In genomic region chr13:28657784-28658538, GRCh38 we compare ENCODE assay signal across 8 cellular contexts. TPM values are rescaled to one million over a fixed set of nuclear protein-coding genes. Genes with fewer than 3 reads are reported as not detected.
A peak's percentile ranks its signal among the peaks of the same experiment; 100 is the strongest.
DNase-seq lines count a peak whose midpoint lies in the region; ATAC-seq and TF ChIP-seq lines count a peak whose summit lies in the region.

No MANE protein-coding gene starts in this region.

- WGBS in endodermal cell (ENCODE audit: insufficient coverage in 1 of 2, insufficient read length in 1 of 2), 2 experiments, result 55 to 69% methylated on average over 7 to 12 of the region's 12 CpGs

- H3K36me3 Mint-ChIP-seq in activated naive CD4-positive, alpha-beta T cell treated with anti-CD3 and anti-CD28 coated beads, Interleukin-2, amount 50 U/mL, for 24 hours, result peaks cover 18% of the 10 kb centered on the region
- H3K36me3 Mint-ChIP-seq in endodermal cell (ENCODE audit: low read depth), result peaks cover 19% of the 10 kb centered on the region
- H3K36me3 Mint-ChIP-seq in naive B cell, result peaks cover 4 to 7% of the 10 kb centered on the region in 2 donors

- peak overlapping the region; percentile 90 for H3K4me3 Mint-ChIP-seq in activated naive CD4-positive, alpha-beta T cell treated with anti-CD3 and anti-CD28 coated beads, Interleukin-2, amount 50 U/mL, for 24 hours
- H3K4me3 Mint-ChIP-seq in endodermal cell (peak overlapping the region; percentile 95), naive B cell (peak overlapping the region; percentile 81 to 99 (median 97))

- H3K27me3 Mint-ChIP-seq in activated naive CD4-positive, alpha-beta T cell treated with anti-CD3 and anti-CD28 coated beads, Interleukin-2, amount 50 U/mL, for 24 hours, result no peaks in the 10 kb centered on the region
- H3K27me3 Mint-ChIP-seq in endodermal cell (ENCODE audit: insufficient read depth) (no peaks in the 10 kb centered on the region), naive B cell (no peaks in the 10 kb centered on the region)

- peak overlapping the region; percentile 93 for H3K4me3 ChIP-seq in endodermal cell (ENCODE audit: low read length)

- DNase-seq in activated naive CD4-positive, alpha-beta T cell (lab: John Stamatoyannopoulos, UW), result no peak
- DNase-seq in SIG-M5 treated with dmso at 0.1 percent for 504 hours (lab: John Stamatoyannopoulos, UW; ENCODE audit: unreplicated experiment) (peak; percentile 72), endodermal cell (no peak), naive B cell (peak; percentile 39), iPS-NIHi7 (ENCODE audit: extremely low spot score) (no peak), T-helper 9 cell (no peak)
- no peak for DNase-seq in activated CD8-positive, alpha-beta memory T cell treated with anti-CD3 and anti-CD28 coated beads, Interleukin-2, amount 50 U/mL, for 4 hours

- peaks cover 67% of the 10 kb centered on the region for H3K4me1 Mint-ChIP-seq in activated naive CD4-positive, alpha-beta T cell treated with anti-CD3 and anti-CD28 coated beads, Interleukin-2, amount 50 U/mL, for 24 hours
- H3K4me1 Mint-ChIP-seq in endodermal cell (peaks cover 25% of the 10 kb centered on the region), naive B cell (peaks cover 54 to 73% (median 70%) of the 10 kb centered on the region in 3 donors)

- peaks cover 5% of the 10 kb centered on the region for H3K4me1 ChIP-seq in endodermal cell (ENCODE audit: control insufficient read depth, insufficient read depth, low read length)

- peak; percentile 27 for TF ChIP-seq CTCF in endodermal cell (conservative IDR thresholded peaks at IDR 0.05)

- ATAC-seq in naive B cell (ENCODE audit: low read depth in 2 of 2), result peak; percentile 2 to 5

- H3K9me3 Mint-ChIP-seq in activated naive CD4-positive, alpha-beta T cell treated with anti-CD3 and anti-CD28 coated beads, Interleukin-2, amount 50 U/mL, for 24 hours, result no peaks in the 10 kb centered on the region
- H3K9me3 Mint-ChIP-seq in endodermal cell (no peaks in the 10 kb centered on the region), naive B cell (no peaks in the 10 kb centered on the region)

- no peaks in the 10 kb centered on the region for H3K27me3 ChIP-seq in endodermal cell (ENCODE audit: control insufficient read depth, insufficient read depth, low read length, poor library complexity, severe bottlenecking)

- H3K9ac ChIP-seq in endodermal cell (ENCODE audit: extremely low read depth, low read length, poor library complexity, severe bottlenecking), result peak overlapping the region; percentile 78

- peak overlapping the region; percentile 99 for H3K27ac Mint-ChIP-seq in activated naive CD4-positive, alpha-beta T cell treated with anti-CD3 and anti-CD28 coated beads, Interleukin-2, amount 50 U/mL, for 24 hours
- peak overlapping the region; percentile 95 for H3K27ac Mint-ChIP-seq in endodermal cell
- H3K27ac Mint-ChIP-seq in naive B cell, result peak overlapping the region; percentile 89 to 99 (median 98)

- H3K9me3 ChIP-seq in endodermal cell (ENCODE audit: control insufficient read depth, low read length), result no peaks in the 10 kb centered on the region

- H3K27ac ChIP-seq in endodermal cell (ENCODE audit: low read depth, low read length), result no peak overlapping the region

- peaks cover 28% of the 10 kb centered on the region for H3K36me3 ChIP-seq in endodermal cell (ENCODE audit: control insufficient read depth, insufficient read depth, low read length)

RNA-seq across cellular contexts. Expression of gene POMP, which starts 1.0 kb away (rescaled TPM):
- 10 to 100 TPM; 88.8 to 95.4 TPM for total RNA-seq in endodermal cell
- polyA plus RNA-seq in endodermal cell (2013, experiment 1 of 2), result 95.9 TPM
- 94.3 TPM for polyA plus RNA-seq in endodermal cell (2013, experiment 2 of 2)
- polyA plus RNA-seq in naive B cell (ENCODE audit: low read depth in 6 of 6), result 100 to 1,000 TPM; 118 to 165 (median 136) TPM

Comparison
In these comparisons a context has a peak if more than half of its experiments do, and no peak if none do; other contexts are left out.
1. DNase-seq: peak in SIG-M5 treated with dmso at 0.1 percent for 504 hours (single experiment) and naive B cell (single experiment); none in activated naive CD4-positive, alpha-beta T cell (0 of 4), endodermal cell (single experiment), iPS-NIHi7 (single experiment), T-helper 9 cell (single experiment) and activated CD8-positive, alpha-beta memory T cell treated with anti-CD3 and anti-CD28 coated beads, Interleukin-2, amount 50 U/mL, for 4 hours (single experiment).
2. Peak in every context shown above with its lines, with median percentiles within 50 percentile points of each other: H3K27ac Mint-ChIP-seq and H3K4me3 Mint-ChIP-seq.